8 cellular contexts compared by ENCODE assay signal in the genomic region with DNA sequence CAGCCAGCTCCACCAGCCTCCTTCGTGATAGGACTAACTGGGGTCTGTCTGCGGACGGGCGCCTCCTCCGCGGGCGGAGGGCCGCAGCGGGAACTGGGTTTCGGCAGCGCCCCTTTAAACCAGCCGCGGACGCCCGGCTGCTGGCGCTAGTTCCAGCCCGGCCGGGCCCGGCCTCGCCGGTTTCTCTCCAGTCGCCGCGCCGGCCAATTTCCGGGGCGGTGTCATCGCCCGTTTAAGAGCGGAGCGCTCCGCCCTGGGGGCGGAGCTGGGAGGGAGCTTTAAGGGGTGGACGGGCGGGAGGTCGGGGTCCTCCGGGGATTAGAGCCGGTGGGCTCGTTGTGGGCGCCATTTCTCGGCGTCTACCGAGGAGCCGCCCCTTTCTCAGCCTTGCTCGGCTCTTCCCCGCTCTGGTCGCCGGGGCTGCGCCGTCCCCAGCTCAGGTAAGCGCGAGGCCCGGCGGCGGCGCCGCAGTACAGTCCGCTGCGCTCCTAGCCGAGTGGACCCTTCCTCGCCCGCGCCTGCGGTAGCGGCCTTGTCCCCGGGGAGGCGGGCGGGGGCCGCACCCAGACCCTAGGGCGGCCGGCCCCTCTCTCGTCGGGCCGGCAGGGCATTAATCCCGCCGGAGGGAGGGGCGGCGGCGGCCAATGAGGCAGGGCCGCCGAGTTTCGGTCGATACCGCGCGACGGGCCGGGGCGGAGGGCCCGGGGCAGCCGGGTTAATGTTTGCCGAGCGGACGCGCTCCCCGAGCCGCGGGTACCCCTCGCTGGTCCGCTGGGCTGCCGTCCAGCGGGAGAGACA. TPM values are rescaled to one million over a fixed set of nuclear protein-coding genes. Genes with fewer than 3 reads are reported as not detected.
DNase-seq lines count a peak whose midpoint lies in the region; TF ChIP-seq lines count a peak whose summit lies in the region.

EPB41L5 (plus strand) TSS at position 307 of the 798 bp plus-strand sequence. CDS start 6,008 bp downstream, outside the sequence.

- H3K9me2 ChIP-seq in MM.1S (replicated peaks; ENCODE audit: insufficient read depth, low read length): no peaks in the 10 kb centered on the region

- no peak for TF ChIP-seq CTCF in MM.1S (IDR thresholded peaks at IDR 0.05; ENCODE audit: low read length)
- no peak for TF ChIP-seq CTCF in suprapubic skin (IDR thresholded peaks at IDR 0.05)

- TF ChIP-seq EP300 in suprapubic skin (IDR thresholded peaks at IDR 0.05): no peak

- H3K4me3 ChIP-seq in HAP-1 (peak within 1 kb of the TSS; percentile 79), MM.1S (ENCODE audit: low read length) (peak within 1 kb of the TSS; percentile 84), SJSA1 (peak within 1 kb of the TSS; percentile 87), suprapubic skin (peak within 1 kb of the TSS; percentile 82)

- H3K9me3 Mint-ChIP-seq in activated naive CD4-positive, alpha-beta T cell treated with anti-CD3 and anti-CD28 coated beads for 36 hours: no peaks in the 10 kb centered on the region

- H3K27me3 ChIP-seq in HAP-1 (ENCODE audit: low read depth): no peaks in the 10 kb centered on the region
- no peaks in the 10 kb centered on the region for H3K27me3 ChIP-seq in MM.1S (replicated peaks; ENCODE audit: insufficient read depth, low read length)
- H3K27me3 ChIP-seq in SJSA1 (replicated peaks): no peaks in the 10 kb centered on the region
- H3K27me3 ChIP-seq in suprapubic skin: no peaks in the 10 kb centered on the region

- H2AFZ ChIP-seq in MM.1S (ENCODE audit: low read length): peak within 1 kb of the TSS; percentile 91

- H3K9ac ChIP-seq in MM.1S (ENCODE audit: low read length): peak within 1 kb of the TSS; percentile 70

- H3K27ac ChIP-seq in MM.1S (ENCODE audit: low read length): peak within 1 kb of the TSS; percentile 44; the same call in 1 of the 2 replicates
- no peak within 1 kb of the TSS for H3K27ac ChIP-seq in SJSA1
- peak within 1 kb of the TSS; percentile 86 for H3K27ac ChIP-seq in suprapubic skin

- no peaks in the 10 kb centered on the region for H3K36me3 Mint-ChIP-seq in activated naive CD4-positive, alpha-beta T cell treated with anti-CD3 and anti-CD28 coated beads for 36 hours (ENCODE audit: low read depth)

- H3K4me2 ChIP-seq in MM.1S (ENCODE audit: low read depth, low read length): peak within 1 kb of the TSS; percentile 88

- H3K9me3 ChIP-seq in HAP-1 (no peaks in the 10 kb centered on the region), MM.1S (replicated peaks; ENCODE audit: insufficient read depth, low read length) (no peaks in the 10 kb centered on the region), SJSA1 (replicated peaks) (no peaks in the 10 kb centered on the region), suprapubic skin (no peaks in the 10 kb centered on the region)

- peak in 1 of 2 donors; percentile 29 for TF ChIP-seq POLR2A in suprapubic skin (IDR thresholded peaks at IDR 0.05)

- in situ Hi-C loops in G401 (cut with HindIII; ENCODE audit: low sequenced_read_pairs): no loop called here
- in situ Hi-C loops in HAP-1 (cut with MboI; ENCODE audit: low sequenced_read_pairs): no loop called here

- peaks cover 13% of the 10 kb centered on the region for H3K79me2 ChIP-seq in MM.1S (ENCODE audit: low read length)

- peaks cover 8% of the 10 kb centered on the region for H3K4me1 Mint-ChIP-seq in activated naive CD4-positive, alpha-beta T cell treated with anti-CD3 and anti-CD28 coated beads for 36 hours (ENCODE audit: low read depth)

- no peaks in the 10 kb centered on the region for H4K20me1 ChIP-seq in MM.1S (ENCODE audit: insufficient read depth, low read length)

- DNase-seq in G401 (ENCODE audit: low spot score) (peak; percentile 92), HAP-1 (ENCODE audit: low spot score in 2 of 2) (peak; percentile 81 to 96), MM.1S (peak; percentile 93), SJSA1 (ENCODE audit: low read depth in 1 of 2, low spot score in 2 of 2) (peak; percentile 88 to 90), globus pallidus (ENCODE audit: low spot score) (peak; percentile 88), occipital lobe (lab: John Stamatoyannopoulos, UW) (peak; percentile 81), suprapubic skin (ENCODE audit: low spot score in 2 of 2) (peak; percentile 92 to 94)
- peak; percentile 79 for DNase-seq in activated naive CD4-positive, alpha-beta T cell treated with anti-CD3 and anti-CD28 coated beads for 36 hours

- under 1% methylated on average over 66 of the region's 102 CpGs for WGBS in suprapubic skin

- H3K4me1 ChIP-seq in HAP-1: peaks cover 14% of the 10 kb centered on the region
- H3K4me1 ChIP-seq in MM.1S (ENCODE audit: low read length): peaks cover 16% of the 10 kb centered on the region
- peaks cover 3% of the 10 kb centered on the region; the same call in 1 of the 2 replicates for H3K4me1 ChIP-seq in SJSA1 (replicated peaks)
- peaks cover 15% of the 10 kb centered on the region for H3K4me1 ChIP-seq in suprapubic skin

- no peak within 1 kb of the TSS for H3K27ac Mint-ChIP-seq in activated naive CD4-positive, alpha-beta T cell treated with anti-CD3 and anti-CD28 coated beads for 36 hours

- intact Hi-C loops in activated naive CD4-positive, alpha-beta T cell treated with anti-CD3 and anti-CD28 coated beads for 36 hours (cut with micrococcal nuclease): loop anchor here (1.0 to 5.0 kb wide), 8 partner anchors 96 to 646 kb away; partner anchors contain the start of genes C2orf76, DBI, PTPN4 and RALB

- CTCF ChIA-PET in activated naive CD4-positive, alpha-beta T cell treated with anti-CD3 and anti-CD28 coated beads for 36 hours (lab: Charles Lee): interaction anchor here (0.6 to 1.5 kb wide), 4 partner anchors 162 to 300 kb away, joined by 3 to 7 read pairs (median 4); no protein-coding TSS in a partner anchor

- H3K27me3 Mint-ChIP-seq in activated naive CD4-positive, alpha-beta T cell treated with anti-CD3 and anti-CD28 coated beads for 36 hours (ENCODE audit: low read depth): no peaks in the 10 kb centered on the region

- H3K4me3 Mint-ChIP-seq in activated naive CD4-positive, alpha-beta T cell treated with anti-CD3 and anti-CD28 coated beads for 36 hours: peak within 1 kb of the TSS; percentile 77

- peaks cover 19% of the 10 kb centered on the region for H3F3A ChIP-seq in MM.1S (ENCODE audit: insufficient read depth, low read length)

- H3K36me3 ChIP-seq in HAP-1 (replicated peaks) (no peaks in the 10 kb centered on the region), MM.1S (replicated peaks; ENCODE audit: insufficient read depth, low read length) (no peaks in the 10 kb centered on the region), SJSA1 (peaks cover 4% of the 10 kb centered on the region; the same call in 1 of the 2 replicates), suprapubic skin (no peaks in the 10 kb centered on the region)

RNA-seq across cellular contexts. Expression of gene EPB41L5, which starts in this region (rescaled TPM):
- total RNA-seq in G401 (2014; rRNA removed; shearing (Covaris generic)): 19.3 and 21.3 TPM in 2 replicates
- total RNA-seq in SJSA1 (2014; rRNA removed; shearing (Covaris generic)): 9.7 and 18.0 TPM in 2 replicates
- total RNA-seq in activated naive CD4-positive, alpha-beta T cell treated with anti-CD3 and anti-CD28 coated beads for 36 hours: 1 to 10 TPM; 2.3 to 2.5 TPM
- total RNA-seq in occipital lobe (97.6 TPM), suprapubic skin (10 to 100 TPM; 19.5 to 34.6 (median 31.0) TPM)
